9 cellular contexts compared by ENCODE assay signal in the genomic region with DNA sequence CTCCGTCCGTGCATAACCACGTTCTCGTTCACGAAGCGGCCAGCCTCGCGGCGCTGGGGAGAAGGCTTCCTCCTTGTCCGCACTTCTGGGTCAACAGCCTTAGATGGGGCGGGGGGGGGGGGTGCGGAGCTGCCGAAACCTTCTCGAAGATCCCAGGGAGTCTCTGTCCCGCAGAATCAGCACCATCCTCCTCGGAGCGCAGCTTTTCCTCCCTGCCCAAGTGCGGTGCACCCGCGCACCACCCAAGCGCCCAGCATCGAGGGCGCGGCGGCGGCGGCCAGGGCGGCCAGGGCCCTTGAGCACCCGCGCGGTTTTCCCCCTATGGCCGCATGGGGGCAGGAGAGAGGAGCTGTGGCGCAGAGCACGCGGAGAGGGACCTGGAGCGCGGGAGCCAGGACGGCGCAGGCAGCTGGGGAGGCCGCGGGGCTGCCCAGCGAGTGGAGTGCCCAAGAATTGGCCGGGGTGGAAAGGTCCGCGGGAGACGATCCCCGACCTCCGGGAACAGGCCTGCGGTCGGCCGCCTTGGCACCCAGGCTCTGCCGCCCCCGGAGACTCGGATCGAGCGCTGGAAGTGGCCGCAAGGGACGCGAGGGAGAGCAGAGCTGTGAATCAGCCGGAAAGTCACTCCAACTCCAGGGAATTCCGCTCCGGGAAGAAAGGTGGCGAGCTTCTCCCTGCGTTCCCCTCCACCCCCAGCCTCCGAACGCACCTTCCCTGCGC. TPM values are rescaled to one million over a fixed set of nuclear protein-coding genes. Genes with fewer than 3 reads are reported as not detected.
A peak's percentile ranks its signal among the peaks of the same experiment; 100 is the strongest.
DNase-seq lines count a peak whose midpoint lies in the region; ATAC-seq and TF ChIP-seq lines count a peak whose summit lies in the region.
"Had no signal": no experiment of that assay in that cellular context is flagged by ENCODE, and none has a peak within 500 bp of the region (broad histone marks: within the 10 kb centered on the region; RNA-seq: fewer than 3 reads in every experiment).

No MANE protein-coding gene starts in this region.

- H3K27me3 Mint-ChIP-seq in activated T-helper 17 cell treated with anti-CD3 and anti-CD28 coated beads, Interleukin-2, amount 50 U/mL, for 72 hours: peaks cover 55% of the 10 kb centered on the region
- peaks cover 92% of the 10 kb centered on the region for H3K27me3 Mint-ChIP-seq in nephron (ENCODE audit: low read depth)

- no peak overlapping the region for H3K27ac Mint-ChIP-seq in activated T-helper 17 cell treated with anti-CD3 and anti-CD28 coated beads, Interleukin-2, amount 50 U/mL, for 72 hours
- H3K27ac Mint-ChIP-seq in nephron: peak overlapping the region in 2 of 3 experiments; percentile 59 to 65

- TF ChIP-seq CTCF in fibroblast of pulmonary artery (IDR thresholded peaks at IDR 0.05; ENCODE audit: low read length, missing control alignments) (peak; percentile 36), nephron (IDR thresholded peaks at IDR 0.05; ENCODE audit: unreplicated experiment in 3 of 3) (peak; percentile 90 to 95 (median 90))

- no peaks in the 10 kb centered on the region for H3K36me3 Mint-ChIP-seq in activated T-helper 17 cell treated with anti-CD3 and anti-CD28 coated beads, Interleukin-2, amount 50 U/mL, for 72 hours (ENCODE audit: low read depth)
- H3K36me3 Mint-ChIP-seq in nephron (ENCODE audit: low read depth): no peaks in the 10 kb centered on the region

- no peaks in the 10 kb centered on the region for H3K9me3 Mint-ChIP-seq in activated T-helper 17 cell treated with anti-CD3 and anti-CD28 coated beads, Interleukin-2, amount 50 U/mL, for 72 hours
- peaks cover 9% of the 10 kb centered on the region for H3K9me3 Mint-ChIP-seq in nephron

- ATAC-seq in HG03342 (IDR thresholded peaks at IDR 0.05; ENCODE audit: unreplicated experiment): peak; percentile 86
- ATAC-seq in activated T-helper 17 cell treated with anti-CD3 and anti-CD28 coated beads, Interleukin-2, amount 50 U/mL, for 72 hours (replicated peaks): peak; percentile 79
- ATAC-seq in stimulated activated naive CD8-positive, alpha-beta T cell treated with anti-CD3 and anti-CD28 coated beads, Interleukin-15, Interleukin-2, amounts not matched to agents 100 U/mL and 50 U/mL, for 24 hours: peak; percentile 90

- peak; percentile 83 to 92 (median 91) for DNase-seq in NCI-H1417 (lab: John Stamatoyannopoulos, UW)
- DNase-seq in NCI-H1417 treated with DMSO at 0.1 percent for 48 hours (lab: John Stamatoyannopoulos, UW): no peak
- peak; percentile 49 for DNase-seq in NCI-H82 treated with DMSO at 0.1 percent for 48 hours (lab: John Stamatoyannopoulos, UW; ENCODE audit: unreplicated experiment)
- DNase-seq in fibroblast of pulmonary artery (ENCODE audit: low read depth): peak; percentile 73
- peak; percentile 78 for DNase-seq in stimulated activated naive CD8-positive, alpha-beta T cell treated with anti-CD3 and anti-CD28 coated beads, Interleukin-15, Interleukin-2, amounts not matched to agents 100 U/mL and 50 U/mL, for 24 hours

- H3K4me1 Mint-ChIP-seq in activated T-helper 17 cell treated with anti-CD3 and anti-CD28 coated beads, Interleukin-2, amount 50 U/mL, for 72 hours: peaks cover 6% of the 10 kb centered on the region
- peaks cover 21% of the 10 kb centered on the region for H3K4me1 Mint-ChIP-seq in nephron

- peak overlapping the region; percentile 22 for H3K4me3 Mint-ChIP-seq in activated T-helper 17 cell treated with anti-CD3 and anti-CD28 coated beads, Interleukin-2, amount 50 U/mL, for 72 hours
- H3K4me3 Mint-ChIP-seq in nephron: peak overlapping the region; percentile 67 to 75 (median 69)

- H3K4me3 ChIP-seq in fibroblast of pulmonary artery (replicated peaks; ENCODE audit: low read depth, low read length): peak overlapping the region; percentile 40
- H3K4me3 ChIP-seq: BLaER1 had no signal

RNA-seq across cellular contexts. Expression of a gene that starts 43.1 kb away (rescaled TPM):
- total RNA-seq in activated T-helper 17 cell treated with anti-CD3 and anti-CD28 coated beads, Interleukin-2, amount 50 U/mL, for 72 hours: not detected
